Comparison of ENCODE assay signal across 1 cellular context in the genomic region with DNA sequence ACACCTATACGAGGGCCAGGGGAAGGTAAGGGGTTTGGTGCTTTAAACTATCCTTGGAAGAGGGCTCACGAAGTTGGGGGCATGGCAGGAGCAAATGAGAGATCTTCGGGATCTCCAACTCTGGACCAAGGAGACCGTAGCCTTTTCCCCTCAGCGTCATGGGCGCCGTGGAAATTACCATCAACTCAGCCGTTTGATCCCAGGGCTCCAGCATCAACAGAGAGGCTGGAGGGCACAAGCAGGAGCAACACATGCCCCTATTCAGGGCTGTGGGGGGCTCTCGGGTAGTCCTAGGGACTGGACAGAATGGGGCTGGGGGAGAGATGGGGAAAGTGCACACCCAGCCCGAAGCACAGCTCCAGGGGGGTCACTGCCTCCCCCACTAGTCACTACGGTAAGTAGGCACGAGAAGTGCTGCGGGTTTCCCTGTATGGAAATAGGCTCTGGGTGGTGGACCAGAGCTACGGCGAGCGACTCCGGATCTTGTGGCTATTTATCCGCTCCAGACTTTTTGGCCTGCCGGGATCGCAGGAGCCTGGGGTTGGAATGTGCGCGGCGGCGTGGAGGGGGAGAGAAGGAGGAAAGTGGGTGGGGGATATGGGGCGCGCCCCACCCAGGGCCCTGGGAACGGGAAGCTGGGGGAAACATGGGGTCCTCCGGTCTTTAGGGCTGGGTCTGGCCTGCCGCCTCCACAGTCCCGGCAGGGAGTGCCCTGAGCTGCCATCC.
TF ChIP-seq lines count a peak whose summit lies in the region.

No MANE protein-coding gene starts in this region.

TF ChIP-seq in HEK293, 187 proteins besides CTCF, POLR2A, EP300 and RAD21 (continued from another document):
- TF ChIP-seq ZBTB11 (tag by site-specific recombination; conservative IDR thresholded peaks at IDR 0.05; ENCODE audit: low read depth), result peak; percentile 39; the same call in 1 of the 2 replicates
- no peak for TF ChIP-seq GLI2 (tag by site-specific recombination; IDR thresholded peaks at IDR 0.05; ENCODE audit: borderline replicate concordance, low read depth)
- no peak for TF ChIP-seq ZSCAN16 (tag by site-specific recombination; IDR thresholded peaks at IDR 0.05)
- TF ChIP-seq KLF16 (tag by site-specific recombination; IDR thresholded peaks at IDR 0.05), result peak; percentile 75; the same call in 1 of the 2 replicates
- peak; percentile 58; the same call in 1 of the 2 replicates for TF ChIP-seq ZNF660 (tag by site-specific recombination; IDR thresholded peaks at IDR 0.05)
- no peak for TF ChIP-seq ZNF791 (tag by site-specific recombination; IDR thresholded peaks at IDR 0.05)
- TF ChIP-seq IKZF3 (tag by site-specific recombination; IDR thresholded peaks at IDR 0.05), result peak; percentile 98
- TF ChIP-seq, protein P1, sequence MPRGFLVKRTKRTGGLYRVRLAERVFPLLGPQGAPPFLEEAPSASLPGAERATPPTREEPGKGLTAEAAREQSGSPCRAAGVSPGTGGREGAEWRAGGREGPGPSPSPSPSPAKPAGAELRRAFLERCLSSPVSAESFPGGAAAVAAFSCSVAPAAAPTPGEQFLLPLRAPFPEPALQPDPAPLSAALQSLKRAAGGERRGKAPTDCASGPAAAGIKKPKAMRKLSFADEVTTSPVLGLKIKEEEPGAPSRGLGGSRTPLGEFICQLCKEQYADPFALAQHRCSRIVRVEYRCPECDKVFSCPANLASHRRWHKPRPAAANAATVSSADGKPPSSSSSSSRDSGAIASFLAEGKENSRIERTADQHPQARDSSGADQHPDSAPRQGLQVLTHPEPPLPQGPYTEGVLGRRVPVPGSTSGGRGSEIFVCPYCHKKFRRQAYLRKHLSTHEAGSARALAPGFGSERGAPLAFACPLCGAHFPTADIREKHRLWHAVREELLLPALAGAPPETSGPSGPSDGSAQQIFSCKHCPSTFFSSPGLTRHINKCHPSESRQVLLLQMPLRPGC (tag by site-specific recombination; IDR thresholded peaks at IDR 0.05), result 0 out of 2 replicates have a peak, but pooled peaks have one; percentile 46
- TF ChIP-seq, protein P2, sequence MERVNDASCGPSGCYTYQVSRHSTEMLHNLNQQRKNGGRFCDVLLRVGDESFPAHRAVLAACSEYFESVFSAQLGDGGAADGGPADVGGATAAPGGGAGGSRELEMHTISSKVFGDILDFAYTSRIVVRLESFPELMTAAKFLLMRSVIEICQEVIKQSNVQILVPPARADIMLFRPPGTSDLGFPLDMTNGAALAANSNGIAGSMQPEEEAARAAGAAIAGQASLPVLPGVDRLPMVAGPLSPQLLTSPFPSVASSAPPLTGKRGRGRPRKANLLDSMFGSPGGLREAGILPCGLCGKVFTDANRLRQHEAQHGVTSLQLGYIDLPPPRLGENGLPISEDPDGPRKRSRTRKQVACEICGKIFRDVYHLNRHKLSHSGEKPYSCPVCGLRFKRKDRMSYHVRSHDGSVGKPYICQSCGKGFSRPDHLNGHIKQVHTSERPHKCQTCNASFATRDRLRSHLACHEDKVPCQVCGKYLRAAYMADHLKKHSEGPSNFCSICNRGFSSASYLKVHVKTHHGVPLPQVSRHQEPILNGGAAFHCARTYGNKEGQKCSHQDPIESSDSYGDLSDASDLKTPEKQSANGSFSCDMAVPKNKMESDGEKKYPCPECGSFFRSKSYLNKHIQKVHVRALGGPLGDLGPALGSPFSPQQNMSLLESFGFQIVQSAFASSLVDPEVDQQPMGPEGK (tag by site-specific recombination; IDR thresholded peaks at IDR 0.05), result peak; percentile 89
- no peak for TF ChIP-seq ZNF175 (tag by site-specific recombination; IDR thresholded peaks at IDR 0.05)
- peak; percentile 47; the same call in 1 of the 2 replicates for TF ChIP-seq ZBTB48 (tag by site-specific recombination; IDR thresholded peaks at IDR 0.05)
- no peak for TF ChIP-seq ZNF785 (tag by site-specific recombination; IDR thresholded peaks at IDR 0.05)
- TF ChIP-seq SP3 (tag by site-specific recombination; IDR thresholded peaks at IDR 0.05), result peak; percentile 52; the same call in 1 of the 2 replicates
- no peak for TF ChIP-seq ZNF621 (tag by site-specific recombination; IDR thresholded peaks at IDR 0.05)
